1 cellular context compared by ENCODE assay signal in genomic region chr10:13099666-13100348, GRCh38.
TF ChIP-seq lines count a peak whose summit lies in the region.

OPTN (plus strand) TSS chr10:13100163; CDS start chr10:13109123, 8,960 bp downstream.

TF ChIP-seq in HepG2, 621 proteins besides CTCF, POLR2A, EP300 and RAD21 (continued from another document and continues in another):
- TF ChIP-seq ZBTB49 (CRISPR knock-in tag; IDR thresholded peaks at IDR 0.05; ENCODE audit: borderline replicate concordance) (no peak), ZEB1 (IDR thresholded peaks at IDR 0.05; ENCODE audit: insufficient replicate concordance, low read depth) (no peak), ZNF124 (CRISPR knock-in tag; IDR thresholded peaks at IDR 0.05) (no peak), NFKB2 (CRISPR knock-in tag; IDR thresholded peaks at IDR 0.05; ENCODE audit: borderline replicate concordance) (peak; percentile 39; the same call in 1 of the 2 replicates), HDAC1 (CRISPR knock-in tag; IDR thresholded peaks at IDR 0.05) (peak; percentile 30; the same call in 1 of the 2 replicates), ZNF260 (CRISPR knock-in tag; IDR thresholded peaks at IDR 0.05; ENCODE audit: borderline replicate concordance, low read depth) (no peak), ZNF574 (CRISPR knock-in tag; IDR thresholded peaks at IDR 0.05) (peak; percentile 83), ZNF772 (CRISPR knock-in tag; IDR thresholded peaks at IDR 0.05) (0 out of 2 replicates have a peak, but pooled peaks have one; percentile 15), HMGXB4 (CRISPR knock-in tag; IDR thresholded peaks at IDR 0.05; ENCODE audit: borderline replicate concordance in 1 of 2, low read depth in 1 of 2) (peak in 1 of 2 experiments; percentile 61; a peak in 2 of 4 replicates), REXO4 (CRISPR knock-in tag; IDR thresholded peaks at IDR 0.05; ENCODE audit: borderline replicate concordance) (peak; percentile 39; the same call in 1 of the 2 replicates), U2AF2 (IDR thresholded peaks at IDR 0.05; ENCODE audit: low read depth, low read length) (no peak), ZNF446 (CRISPR knock-in tag; IDR thresholded peaks at IDR 0.05) (no peak), MXD4 (CRISPR knock-in tag; IDR thresholded peaks at IDR 0.05) (no peak), MED1 (CRISPR knock-in tag; IDR thresholded peaks at IDR 0.05) (no peak; the same call in 1 of the 2 replicates), ARHGAP35 (CRISPR knock-in tag; IDR thresholded peaks at IDR 0.05; ENCODE audit: borderline replicate concordance) (no peak), ZNF672 (CRISPR knock-in tag; IDR thresholded peaks at IDR 0.05) (no peak), SALL1 (CRISPR knock-in tag; IDR thresholded peaks at IDR 0.05) (0 out of 2 replicates have a peak, but pooled peaks have one; percentile 4), FOXC1 (CRISPR knock-in tag; IDR thresholded peaks at IDR 0.05; ENCODE audit: borderline replicate concordance) (no peak), CEBPZ (IDR thresholded peaks at IDR 0.05; ENCODE audit: low read length) (no peak), HBP1 (CRISPR knock-in tag; IDR thresholded peaks at IDR 0.05; ENCODE audit: low read depth) (0 out of 2 replicates have a peak, but pooled peaks have one; percentile 45), ZNF225 (CRISPR knock-in tag; IDR thresholded peaks at IDR 0.05) (0 out of 2 replicates have a peak, but pooled peaks have one; percentile 36), EEA1 (CRISPR knock-in tag; IDR thresholded peaks at IDR 0.05; ENCODE audit: borderline replicate concordance) (no peak), PHF8 (CRISPR knock-in tag; IDR thresholded peaks at IDR 0.05) (peak; percentile 65; the same call in 1 of the 2 replicates), ZNF670 (CRISPR knock-in tag; IDR thresholded peaks at IDR 0.05; ENCODE audit: borderline replicate concordance) (no peak), HNRNPLL (IDR thresholded peaks at IDR 0.05; ENCODE audit: low read depth, low read length, poor library complexity, severe bottlenecking) (peak; percentile 27), ZNF276 (CRISPR knock-in tag; IDR thresholded peaks at IDR 0.05; ENCODE audit: low read depth) (no peak), AKNA (CRISPR knock-in tag; IDR thresholded peaks at IDR 0.05; ENCODE audit: borderline replicate concordance) (no peak), KDM5A (IDR thresholded peaks at IDR 0.05; ENCODE audit: borderline replicate concordance, low read length) (peak; percentile 79; the same call in 1 of the 2 replicates), ZSCAN22 (CRISPR knock-in tag; IDR thresholded peaks at IDR 0.05) (no peak), PCBP1 (IDR thresholded peaks at IDR 0.05; ENCODE audit: borderline replicate concordance, low read depth, low read length) (no peak), GLMP (CRISPR knock-in tag; IDR thresholded peaks at IDR 0.05; ENCODE audit: borderline replicate concordance) (no peak), MAZ (IDR thresholded peaks at IDR 0.05; ENCODE audit: borderline replicate concordance, low read depth, low read length) (0 out of 2 replicates have a peak, but pooled peaks have one; percentile 12), MAZ (CRISPR knock-in tag; IDR thresholded peaks at IDR 0.05; ENCODE audit: low read depth) (no peak), KDM2A (CRISPR knock-in tag; IDR thresholded peaks at IDR 0.05; ENCODE audit: borderline replicate concordance, low read depth) (peak; percentile 24; the same call in 1 of the 2 replicates), ATF2 (CRISPR knock-in tag; IDR thresholded peaks at IDR 0.05) (no peak), GATA4 (IDR thresholded peaks at IDR 0.05; ENCODE audit: borderline replicate concordance, low read depth) (no peak)
